In genomic region chr4:76011700-76012387, GRCh38 we compare ENCODE assay signal across 8 cellular contexts. TPM values are rescaled to one million over a fixed set of nuclear protein-coding genes. Genes with fewer than 3 reads are reported as not detected.
DNase-seq lines count a peak whose midpoint lies in the region; ATAC-seq and TF ChIP-seq lines count a peak whose summit lies in the region.

No MANE protein-coding gene starts in this region.

- H3K27ac Mint-ChIP-seq in natural killer cell treated with Interleukin-12 subunit alpha and Interleukin-12 subunit beta and Interleukin-15 and Interleukin-18, amount 100 ng/mL, for 72 hours: peak overlapping the region in 1 of 2 donors; percentile 38
- H3K27ac Mint-ChIP-seq in natural killer cell: no peak overlapping the region

- H3K27me3 Mint-ChIP-seq in natural killer cell treated with Interleukin-12 subunit alpha and Interleukin-12 subunit beta and Interleukin-15 and Interleukin-18, amount 100 ng/mL, for 72 hours: peaks cover 12 to 18% of the 10 kb centered on the region in 2 donors
- H3K27me3 Mint-ChIP-seq in natural killer cell (ENCODE audit: low read depth in 2 of 2): peaks cover 9 to 26% of the 10 kb centered on the region in 2 donors

- peak overlapping the region; percentile 60 for H3K4me3 Mint-ChIP-seq in natural killer cell treated with Interleukin-12 subunit alpha and Interleukin-12 subunit beta and Interleukin-15 and Interleukin-18, amount 100 ng/mL, for 72 hours
- H3K4me3 Mint-ChIP-seq in natural killer cell: no peak overlapping the region

- no peak for DNase-seq in natural killer cell treated with Interleukin-12 subunit alpha and Interleukin-12 subunit beta and Interleukin-15 and Interleukin-18, amount 100 ng/mL, for 72 hours (ENCODE audit: low spot score)
- DNase-seq in natural killer cell (no peak), cardiac fibroblast (ENCODE audit: low read depth in 2 of 2) (peak; percentile 71 to 86), midbrain (lab: John Stamatoyannopoulos, UW) (peak; percentile 2), NCI-H146 (lab: John Stamatoyannopoulos, UW) (no peak), NCI-H128 (lab: John Stamatoyannopoulos, UW; ENCODE audit: unreplicated experiment) (no peak)
- no peak for DNase-seq in activated CD4-positive, alpha-beta T cell treated with anti-CD3 and anti-CD28 coated beads, Interleukin-2, amount 50 U/mL, for 1 hour

- no peak for TF ChIP-seq CTCF in natural killer cell (IDR thresholded peaks at IDR 0.05)
- TF ChIP-seq CTCF in cardiac fibroblast (IDR thresholded peaks at IDR 0.05; ENCODE audit: low read depth, low read length): no peak

- intact Hi-C loops in natural killer cell (cut with micrococcal nuclease): no loop called here

- H3K36me3 Mint-ChIP-seq in natural killer cell treated with Interleukin-12 subunit alpha and Interleukin-12 subunit beta and Interleukin-15 and Interleukin-18, amount 100 ng/mL, for 72 hours: no peaks in the 10 kb centered on the region
- no peaks in the 10 kb centered on the region for H3K36me3 Mint-ChIP-seq in natural killer cell

- H3K4me1 Mint-ChIP-seq in natural killer cell treated with Interleukin-12 subunit alpha and Interleukin-12 subunit beta and Interleukin-15 and Interleukin-18, amount 100 ng/mL, for 72 hours (ENCODE audit: low read depth in 2 of 2): peaks cover 0 to 14% of the 10 kb centered on the region in 2 donors
- no peaks in the 10 kb centered on the region for H3K4me1 Mint-ChIP-seq in natural killer cell

- peak in 1 of 2 donors; percentile 80 for ATAC-seq in natural killer cell treated with Interleukin-12 subunit alpha and Interleukin-12 subunit beta and Interleukin-15 and Interleukin-18, amount 100 ng/mL, for 72 hours
- no peak for ATAC-seq in natural killer cell
- ATAC-seq in HG03378 (IDR thresholded peaks at IDR 0.05; ENCODE audit: unreplicated experiment): peak; percentile 56

- H3K4me3 ChIP-seq in cardiac fibroblast (replicated peaks in 1 of 2; ENCODE audit: low read depth in 2 of 2, low read length in 2 of 2): peak overlapping the region in 1 of 2 donors; percentile 5

- H3K9me3 Mint-ChIP-seq in natural killer cell treated with Interleukin-12 subunit alpha and Interleukin-12 subunit beta and Interleukin-15 and Interleukin-18, amount 100 ng/mL, for 72 hours: no peaks in the 10 kb centered on the region
- H3K9me3 Mint-ChIP-seq in natural killer cell: no peaks in the 10 kb centered on the region

RNA-seq across cellular contexts. Expression of gene CXCL9, which starts 4.5 kb away (rescaled TPM):
- total RNA-seq in natural killer cell treated with Interleukin-12 subunit alpha and Interleukin-12 subunit beta and Interleukin-15 and Interleukin-18, amount 100 ng/mL, for 72 hours: 1 to 10 TPM in 1 of 2 donors, under 1 TPM in 1; 0.57 to 8.6 TPM
- total RNA-seq in natural killer cell: not detected

RNA-seq across cellular contexts. Expression of gene CXCL10, which starts 11.5 kb away (rescaled TPM):
- total RNA-seq in natural killer cell treated with Interleukin-12 subunit alpha and Interleukin-12 subunit beta and Interleukin-15 and Interleukin-18, amount 100 ng/mL, for 72 hours: 100 to 1,000 TPM in 1 of 2 donors, 1 to 10 TPM in 1; 2.0 to 117 TPM
- not detected for total RNA-seq in natural killer cell

RNA-seq across cellular contexts. Expression of gene SDAD1, which starts 21.1 kb away (rescaled TPM):
- total RNA-seq in natural killer cell treated with Interleukin-12 subunit alpha and Interleukin-12 subunit beta and Interleukin-15 and Interleukin-18, amount 100 ng/mL, for 72 hours: 10 to 100 TPM; 57.8 to 67.9 TPM
- 10 to 100 TPM; 32.5 to 52.2 (median 39.7) TPM for total RNA-seq in natural killer cell

RNA-seq across cellular contexts. Expression of gene CXCL11, which starts 24.0 kb away (rescaled TPM):
- total RNA-seq in natural killer cell treated with Interleukin-12 subunit alpha and Interleukin-12 subunit beta and Interleukin-15 and Interleukin-18, amount 100 ng/mL, for 72 hours: 1 to 10 TPM in 1 of 2 donors, not detected in 1; 2.5 TPM
- not detected for total RNA-seq in natural killer cell

Comparison
In these comparisons a context has a peak if more than half of its experiments do, and no peak if none do; other contexts are left out.
1. DNase-seq: peak in cardiac fibroblast (2 of 2) and midbrain (single experiment); none in natural killer cell treated with Interleukin-12 subunit alpha and Interleukin-12 subunit beta and Interleukin-15 and Interleukin-18, amount 100 ng/mL, for 72 hours (single experiment), natural killer cell (single experiment), NCI-H146 (single experiment), activated CD4-positive, alpha-beta T cell treated with anti-CD3 and anti-CD28 coated beads, Interleukin-2, amount 50 U/mL, for 1 hour (single experiment) and NCI-H128 (single experiment).